ENCODE assay signal across 9 cellular contexts in genomic region chr19:53037101-53038097, GRCh38. TPM values are rescaled to one million over a fixed set of nuclear protein-coding genes. Genes with fewer than 3 reads are reported as not detected.
DNase-seq lines count a peak whose midpoint lies in the region; ATAC-seq, FAIRE-seq and TF ChIP-seq lines count a peak whose summit lies in the region.
"Had no signal": no experiment of that assay in that cellular context is flagged by ENCODE, and none has a peak within 500 bp of the region (broad histone marks: within the 10 kb centered on the region; RNA-seq: fewer than 3 reads in every experiment).

No MANE protein-coding gene starts in this region.

- no peak for FAIRE-seq in H54 (lab: Jason Lieb, UNC)

- no peak for TF ChIP-seq CTCF in mesothelial cell of epicardium (IDR thresholded peaks at IDR 0.05; ENCODE audit: unreplicated experiment)

- H3K9me3 Mint-ChIP-seq in mesothelial cell of epicardium = no peaks in the 10 kb centered on the region

- H3K27ac Mint-ChIP-seq in mesothelial cell of epicardium = peak overlapping the region; percentile 67

- no peak for ATAC-seq in HG02981 (IDR thresholded peaks at IDR 0.05; ENCODE audit: unreplicated experiment)

- DNase-seq in AG08396 (ENCODE audit: low spot score) (peak; percentile 84), NCI-H2227 (lab: John Stamatoyannopoulos, UW; ENCODE audit: unreplicated experiment) (peak; percentile 88), ecto neural progenitor cell (ENCODE audit: low spot score) (peak; percentile 63), mesothelial cell of epicardium (ENCODE audit: low spot score in 2 of 2, unreplicated experiment in 2 of 2) (peak; percentile 43 to 64), T-helper 1 cell (no peak), H54 (ENCODE audit: insufficient read length, low spot score) (no peak)
- DNase-seq in activated CD4-positive, CD25-positive, alpha-beta regulatory T cell (lab: John Stamatoyannopoulos, UW) = no peak

- peaks cover 3% of the 10 kb centered on the region for H3K36me3 Mint-ChIP-seq in mesothelial cell of epicardium

- TF ChIP-seq POLR2A in H54 (IDR thresholded peaks at IDR 0.05; ENCODE audit: low read depth, low read length) = no peak

- peak overlapping the region; percentile 82 for H3K4me3 Mint-ChIP-seq in mesothelial cell of epicardium

- peaks cover 2% of the 10 kb centered on the region for H3K27me3 Mint-ChIP-seq in mesothelial cell of epicardium (ENCODE audit: low read depth)

- peaks cover 10% of the 10 kb centered on the region for H3K4me1 Mint-ChIP-seq in mesothelial cell of epicardium

RNA-seq across cellular contexts. Expression of gene ERVV-2, which starts 7.1 kb away (rescaled TPM):
- not detected in 3 replicates for total RNA-seq in mesothelial cell of epicardium
- total RNA-seq: skeletal muscle tissue had no signal

RNA-seq across cellular contexts. Expression of gene ERVV-1, which starts 23.7 kb away (rescaled TPM):
- 0.13 TPM in 1 of 3 replicates, not detected in the others for total RNA-seq in mesothelial cell of epicardium
- total RNA-seq: skeletal muscle tissue had no signal

Comparison
In these comparisons a context has a peak if more than half of its experiments do, and no peak if none do; other contexts are left out.
1. DNase-seq: peak in AG08396 (single experiment), NCI-H2227 (single experiment), ecto neural progenitor cell (single experiment) and mesothelial cell of epicardium (2 of 2); none in T-helper 1 cell (0 of 5), H54 (single experiment) and activated CD4-positive, CD25-positive, alpha-beta regulatory T cell (0 of 4).